ENCODE assay signal across 8 cellular contexts in genomic region chr17:62064791-62065563, GRCh38. TPM values are rescaled to one million over a fixed set of nuclear protein-coding genes. Genes with fewer than 3 reads are reported as not detected.
DNase-seq lines count a peak whose midpoint lies in the region; ATAC-seq and TF ChIP-seq lines count a peak whose summit lies in the region.

A gene with protein sequence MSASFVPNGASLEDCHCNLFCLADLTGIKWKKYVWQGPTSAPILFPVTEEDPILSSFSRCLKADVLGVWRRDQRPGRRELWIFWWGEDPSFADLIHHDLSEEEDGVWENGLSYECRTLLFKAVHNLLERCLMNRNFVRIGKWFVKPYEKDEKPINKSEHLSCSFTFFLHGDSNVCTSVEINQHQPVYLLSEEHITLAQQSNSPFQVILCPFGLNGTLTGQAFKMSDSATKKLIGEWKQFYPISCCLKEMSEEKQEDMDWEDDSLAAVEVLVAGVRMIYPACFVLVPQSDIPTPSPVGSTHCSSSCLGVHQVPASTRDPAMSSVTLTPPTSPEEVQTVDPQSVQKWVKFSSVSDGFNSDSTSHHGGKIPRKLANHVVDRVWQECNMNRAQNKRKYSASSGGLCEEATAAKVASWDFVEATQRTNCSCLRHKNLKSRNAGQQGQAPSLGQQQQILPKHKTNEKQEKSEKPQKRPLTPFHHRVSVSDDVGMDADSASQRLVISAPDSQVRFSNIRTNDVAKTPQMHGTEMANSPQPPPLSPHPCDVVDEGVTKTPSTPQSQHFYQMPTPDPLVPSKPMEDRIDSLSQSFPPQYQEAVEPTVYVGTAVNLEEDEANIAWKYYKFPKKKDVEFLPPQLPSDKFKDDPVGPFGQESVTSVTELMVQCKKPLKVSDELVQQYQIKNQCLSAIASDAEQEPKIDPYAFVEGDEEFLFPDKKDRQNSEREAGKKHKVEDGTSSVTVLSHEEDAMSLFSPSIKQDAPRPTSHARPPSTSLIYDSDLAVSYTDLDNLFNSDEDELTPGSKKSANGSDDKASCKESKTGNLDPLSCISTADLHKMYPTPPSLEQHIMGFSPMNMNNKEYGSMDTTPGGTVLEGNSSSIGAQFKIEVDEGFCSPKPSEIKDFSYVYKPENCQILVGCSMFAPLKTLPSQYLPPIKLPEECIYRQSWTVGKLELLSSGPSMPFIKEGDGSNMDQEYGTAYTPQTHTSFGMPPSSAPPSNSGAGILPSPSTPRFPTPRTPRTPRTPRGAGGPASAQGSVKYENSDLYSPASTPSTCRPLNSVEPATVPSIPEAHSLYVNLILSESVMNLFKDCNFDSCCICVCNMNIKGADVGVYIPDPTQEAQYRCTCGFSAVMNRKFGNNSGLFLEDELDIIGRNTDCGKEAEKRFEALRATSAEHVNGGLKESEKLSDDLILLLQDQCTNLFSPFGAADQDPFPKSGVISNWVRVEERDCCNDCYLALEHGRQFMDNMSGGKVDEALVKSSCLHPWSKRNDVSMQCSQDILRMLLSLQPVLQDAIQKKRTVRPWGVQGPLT (N-terminal part only) (minus strand): TSS chr17:62065278. CDS start chr17:62065205, 73 bp downstream.

- no peaks in the 10 kb centered on the region for H3K27me3 ChIP-seq in CD8-positive, alpha-beta memory T cell (ENCODE audit: insufficient read depth, low read length, poor library complexity, severe bottlenecking)
- H3K27me3 ChIP-seq in dorsolateral prefrontal cortex, result no peaks in the 10 kb centered on the region

- H3K36me3 ChIP-seq in CD8-positive, alpha-beta memory T cell (ENCODE audit: insufficient read depth, low read length), result no peaks in the 10 kb centered on the region

- POLR2A ChIA-PET in CD8-positive, alpha-beta memory T cell (lab: Charles Lee), result no interaction called here
- POLR2A ChIA-PET in activated CD4-positive, alpha-beta memory T cell treated with anti-CD3 and anti-CD28 coated beads, Interleukin-2, amount 10 ng/mL, durations not matched to agents 7 days and 5 days (lab: Charles Lee), result interaction anchor here (0.6 to 3.3 kb wide), 8 partner anchors 19 to 1387 kb away, joined by 3 to 55 read pairs (median 4); partner anchors contain the start of genes BCAS3, BRIP1 and INTS2

- H3K4me3 ChIP-seq in CD8-positive, alpha-beta memory T cell (ENCODE audit: low read length), result peak within 1 kb of the TSS; percentile 94
- H3K4me3 ChIP-seq in dorsolateral prefrontal cortex (peak within 1 kb of the TSS; percentile 60 to 99 (median 93)), lower leg skin (ENCODE audit: low read depth, poor library complexity, severe bottlenecking) (peak within 1 kb of the TSS; percentile 75)

- H3K27ac Mint-ChIP-seq in CD8-positive, alpha-beta memory T cell, result peak within 1 kb of the TSS; percentile 95 to 100 (median 98)
- H3K27ac Mint-ChIP-seq in activated CD4-positive, alpha-beta memory T cell treated with anti-CD3 and anti-CD28 coated beads, Interleukin-2, amount 10 ng/mL, durations not matched to agents 7 days and 5 days, result peak within 1 kb of the TSS; percentile 96

- peak; percentile 18 for ATAC-seq in GM21619 (IDR thresholded peaks at IDR 0.05; ENCODE audit: unreplicated experiment)
- no peak for ATAC-seq in GM19351 (IDR thresholded peaks at IDR 0.05; ENCODE audit: unreplicated experiment)

- CTCF ChIA-PET in CD8-positive, alpha-beta memory T cell (lab: Charles Lee), result interaction anchor here (0.6 to 1.6 kb wide), 11 partner anchors 9 to 653 kb away, joined by 3 to 10 read pairs (median 4); no protein-coding TSS in a partner anchor
- CTCF ChIA-PET in activated CD4-positive, alpha-beta memory T cell treated with anti-CD3 and anti-CD28 coated beads, Interleukin-2, amount 10 ng/mL, durations not matched to agents 7 days and 5 days (lab: Charles Lee), result interaction anchor here (0.7 to 1.6 kb wide), 29 partner anchors 11 to 653 kb away, joined by 3 to 26 read pairs (median 4); partner anchors contain the start of gene BRIP1

- H3K4me1 ChIP-seq in CD8-positive, alpha-beta memory T cell (ENCODE audit: insufficient read depth, low read length), result peaks cover 25% of the 10 kb centered on the region

- intact Hi-C loops in dorsolateral prefrontal cortex (cut with DNase I) (loop anchor here in 1 of 2 donors (2.0 to 5.0 kb wide), 3 partner anchors 138 to 652 kb away; partner anchors contain the start of genes BRIP1 and INTS2), lower leg skin (cut with DNase I; ENCODE audit: low total_unique reads) (loop anchor here (5.0 kb wide), 1 partner anchor 193 kb away; no protein-coding TSS in a partner anchor)

- peaks cover 0 to 4% of the 10 kb centered on the region in 2 donors for H3K27me3 Mint-ChIP-seq in CD8-positive, alpha-beta memory T cell
- H3K27me3 Mint-ChIP-seq in activated CD4-positive, alpha-beta memory T cell treated with anti-CD3 and anti-CD28 coated beads, Interleukin-2, amount 10 ng/mL, durations not matched to agents 7 days and 5 days, result no peaks in the 10 kb centered on the region

- TF ChIP-seq POLR2A in lower leg skin (IDR thresholded peaks at IDR 0.05), result no peak

- peaks cover 34 to 49% (median 46%) of the 10 kb centered on the region in 3 donors for H3K4me1 Mint-ChIP-seq in CD8-positive, alpha-beta memory T cell
- H3K4me1 Mint-ChIP-seq in activated CD4-positive, alpha-beta memory T cell treated with anti-CD3 and anti-CD28 coated beads, Interleukin-2, amount 10 ng/mL, durations not matched to agents 7 days and 5 days, result peaks cover 37% of the 10 kb centered on the region

- peak; percentile 53 to 83 (median 61) for DNase-seq in CD8-positive, alpha-beta memory T cell
- peak; percentile 23 for DNase-seq in NCI-H2171 (lab: John Stamatoyannopoulos, UW)
- DNase-seq in activated CD4-positive, alpha-beta memory T cell treated with anti-CD3 and anti-CD28 coated beads, Interleukin-2, amount 10 ng/mL, durations not matched to agents 7 days and 5 days, result peak; percentile 66
- DNase-seq in dorsolateral prefrontal cortex, result peak; percentile 32 to 74 (median 50)
- DNase-seq in lower leg skin (ENCODE audit: low spot score in 2 of 2), result peak; percentile 49 to 92
- DNase-seq in stimulated activated CD4-positive, alpha-beta T cell treated with anti-CD3 and anti-CD28 coated beads, Interleukin-4, amount 100 ng/mL, for 4 hours, result peak; percentile 46 to 53

- peak within 1 kb of the TSS; percentile 95 to 100 (median 97) for H3K4me3 Mint-ChIP-seq in CD8-positive, alpha-beta memory T cell
- H3K4me3 Mint-ChIP-seq in activated CD4-positive, alpha-beta memory T cell treated with anti-CD3 and anti-CD28 coated beads, Interleukin-2, amount 10 ng/mL, durations not matched to agents 7 days and 5 days, result peak within 1 kb of the TSS; percentile 94

- H3K9me3 ChIP-seq in CD8-positive, alpha-beta memory T cell (ENCODE audit: low read length), result no peaks in the 10 kb centered on the region

- 0% methylated on average over 57 to 66 of the region's 79 CpGs for WGBS in lower leg skin, 2 donors

- H3K27ac ChIP-seq in CD8-positive, alpha-beta memory T cell (ENCODE audit: low read depth, low read length), result peak within 1 kb of the TSS; percentile 97
- peak within 1 kb of the TSS; percentile 90 to 100 (median 99) for H3K27ac ChIP-seq in dorsolateral prefrontal cortex

- H3K9me3 Mint-ChIP-seq in CD8-positive, alpha-beta memory T cell, result peaks cover 0 to 2% (median 0%) of the 10 kb centered on the region in 5 donors
- H3K9me3 Mint-ChIP-seq in activated CD4-positive, alpha-beta memory T cell treated with anti-CD3 and anti-CD28 coated beads, Interleukin-2, amount 10 ng/mL, durations not matched to agents 7 days and 5 days, result no peaks in the 10 kb centered on the region

- TF ChIP-seq CTCF in dorsolateral prefrontal cortex (IDR thresholded peaks at IDR 0.05 in 54 of 56, conservative IDR thresholded peaks at IDR 0.05 in 2 of 56; ENCODE audit: low read depth in 1 of 56, partially characterized antibody in 56 of 56) (peak in 2 of 56 donors; percentile 3 to 12), lower leg skin (IDR thresholded peaks at IDR 0.05) (no peak)

- H3K36me3 Mint-ChIP-seq in CD8-positive, alpha-beta memory T cell, result peaks cover 4 to 43% (median 7%) of the 10 kb centered on the region in 3 donors
- H3K36me3 Mint-ChIP-seq in activated CD4-positive, alpha-beta memory T cell treated with anti-CD3 and anti-CD28 coated beads, Interleukin-2, amount 10 ng/mL, durations not matched to agents 7 days and 5 days (ENCODE audit: low read depth), result peaks cover 37% of the 10 kb centered on the region

RNA-seq across cellular contexts. Expression of the gene that starts here (rescaled TPM):
- 10 to 100 TPM; 61.2 to 63.3 TPM for total RNA-seq in CD8-positive, alpha-beta memory T cell
- polyA plus RNA-seq in CD8-positive, alpha-beta memory T cell, result 3.4 TPM
- 10 to 100 TPM; 54.0 to 54.8 TPM for total RNA-seq in activated CD4-positive, alpha-beta memory T cell treated with anti-CD3 and anti-CD28 coated beads, Interleukin-2, amount 10 ng/mL, durations not matched to agents 7 days and 5 days
- total RNA-seq in dorsolateral prefrontal cortex (100 to 1,000 TPM in 12 of 120 experiments, 10 to 100 TPM in 108; 54.0 to 110 (median 81.9) TPM), lower leg skin (10 to 100 TPM; 54.2 to 83.6 (median 61.8) TPM)
